9 cellular contexts compared by ENCODE assay signal in the genomic region with DNA sequence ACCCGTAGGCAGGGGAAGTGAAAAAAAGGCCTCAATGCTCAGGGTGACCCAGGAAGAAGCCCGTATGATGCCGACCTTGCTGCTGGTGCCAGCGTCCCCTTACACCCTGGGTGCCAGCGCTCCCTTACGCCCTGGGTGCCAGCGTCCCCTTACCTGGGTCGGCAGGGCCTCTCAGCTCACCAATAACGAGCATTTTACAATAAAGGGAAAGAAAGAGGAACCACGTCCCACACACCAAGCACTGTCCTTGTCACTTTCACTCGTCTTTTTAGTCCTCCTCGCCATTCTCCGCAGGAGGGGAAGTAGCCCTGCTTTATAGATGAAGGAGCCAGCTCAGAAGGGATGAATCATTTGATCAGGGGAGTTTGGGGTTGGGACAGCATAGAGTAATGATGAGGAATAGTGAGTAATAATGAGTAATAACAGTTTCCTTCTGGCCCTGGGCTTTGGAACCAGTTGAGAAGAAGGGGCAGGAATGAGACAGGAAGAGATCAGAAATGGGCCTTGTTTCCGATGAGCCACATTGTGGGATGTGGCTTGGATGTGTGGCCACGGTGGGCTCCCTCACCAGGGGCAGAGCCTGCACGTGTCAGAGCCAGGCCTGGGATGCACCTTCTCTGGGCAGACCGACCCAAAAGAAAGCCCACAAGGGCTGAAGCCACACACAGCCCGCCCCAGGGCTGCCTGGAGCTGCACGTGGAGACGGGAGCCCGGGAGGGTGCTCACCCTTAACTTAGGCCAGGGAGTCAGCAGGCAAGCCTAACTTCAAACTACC.
DNase-seq lines count a peak whose midpoint lies in the region; FAIRE-seq and TF ChIP-seq lines count a peak whose summit lies in the region.
"Had no signal": no experiment of that assay in that cellular context is flagged by ENCODE, and none has a peak within 500 bp of the region (broad histone marks: within the 10 kb centered on the region; RNA-seq: fewer than 3 reads in every experiment).

No MANE protein-coding gene starts in this region.

- TF ChIP-seq CTCF in AG10803 (conservative IDR thresholded peaks at IDR 0.05; ENCODE audit: low read length) (no peak), WERI-Rb-1 (IDR thresholded peaks at IDR 0.05; ENCODE audit: low read depth, low read length) (no peak)

- H3K27me3 Mint-ChIP-seq in activated naive CD4-positive, alpha-beta T cell treated with anti-CD3 and anti-CD28 coated beads, Interleukin-2, amount 50 U/mL, for 24 hours, result no peaks in the 10 kb centered on the region

- peak; percentile 92 for FAIRE-seq in HTR-8/SVneo (lab: Jason Lieb, UNC)

- peaks cover 12% of the 10 kb centered on the region for H3K36me3 Mint-ChIP-seq in activated naive CD4-positive, alpha-beta T cell treated with anti-CD3 and anti-CD28 coated beads, Interleukin-2, amount 50 U/mL, for 24 hours

- peaks cover 49% of the 10 kb centered on the region for H3K4me1 Mint-ChIP-seq in activated naive CD4-positive, alpha-beta T cell treated with anti-CD3 and anti-CD28 coated beads, Interleukin-2, amount 50 U/mL, for 24 hours

- peak overlapping the region; percentile 55 for H3K4me3 Mint-ChIP-seq in activated naive CD4-positive, alpha-beta T cell treated with anti-CD3 and anti-CD28 coated beads, Interleukin-2, amount 50 U/mL, for 24 hours

- H3K27ac Mint-ChIP-seq in activated naive CD4-positive, alpha-beta T cell treated with anti-CD3 and anti-CD28 coated beads, Interleukin-2, amount 50 U/mL, for 24 hours, result peak overlapping the region; percentile 97

- H3K4me3 ChIP-seq in AG10803 (ENCODE audit: low read length) (no peak overlapping the region; the same call in 1 of the 2 replicates), WERI-Rb-1 (ENCODE audit: low read depth, low read length) (no peak overlapping the region)
- H3K4me3 ChIP-seq: cardiac muscle cell had no signal

- no peaks in the 10 kb centered on the region; the same call in 1 of the 2 replicates for H3K36me3 ChIP-seq in WERI-Rb-1
- H3K36me3 ChIP-seq: cardiac muscle cell had no signal

- no peaks in the 10 kb centered on the region for H3K9me3 Mint-ChIP-seq in activated naive CD4-positive, alpha-beta T cell treated with anti-CD3 and anti-CD28 coated beads, Interleukin-2, amount 50 U/mL, for 24 hours

- DNase-seq in AG10803 (ENCODE audit: low read depth) (peak; percentile 95), HTR-8/SVneo (ENCODE audit: insufficient read length, low spot score) (peak; percentile 55), myocyte (ENCODE audit: low read depth) (peak; percentile 65), hippocampal formation (lab: John Stamatoyannopoulos, UW) (no peak), WERI-Rb-1 (no peak), T-helper 9 cell (no peak), epidermal melanocyte (ENCODE audit: insufficient read length, low spot score) (no peak)

- H3K9me3 ChIP-seq in WERI-Rb-1 (ENCODE audit: severe bottlenecking), result no peaks in the 10 kb centered on the region

- H3K27me3 ChIP-seq in WERI-Rb-1 (ENCODE audit: insufficient read depth, low read depth, severe bottlenecking), result no peaks in the 10 kb centered on the region
- H3K27me3 ChIP-seq: cardiac muscle cell had no signal

- H3K27ac ChIP-seq in WERI-Rb-1, result no peak overlapping the region
- H3K27ac ChIP-seq: cardiac muscle cell had no signal

Comparison
In these comparisons a context has a peak if more than half of its experiments do, and no peak if none do; other contexts are left out.
1. DNase-seq: peak in AG10803 (single experiment), HTR-8/SVneo (single experiment) and myocyte (single experiment); none in hippocampal formation (0 of 2), WERI-Rb-1 (single experiment), T-helper 9 cell (single experiment) and epidermal melanocyte (single experiment).